Comparison of ENCODE assay signal across 27 cellular contexts in the genomic region with DNA sequence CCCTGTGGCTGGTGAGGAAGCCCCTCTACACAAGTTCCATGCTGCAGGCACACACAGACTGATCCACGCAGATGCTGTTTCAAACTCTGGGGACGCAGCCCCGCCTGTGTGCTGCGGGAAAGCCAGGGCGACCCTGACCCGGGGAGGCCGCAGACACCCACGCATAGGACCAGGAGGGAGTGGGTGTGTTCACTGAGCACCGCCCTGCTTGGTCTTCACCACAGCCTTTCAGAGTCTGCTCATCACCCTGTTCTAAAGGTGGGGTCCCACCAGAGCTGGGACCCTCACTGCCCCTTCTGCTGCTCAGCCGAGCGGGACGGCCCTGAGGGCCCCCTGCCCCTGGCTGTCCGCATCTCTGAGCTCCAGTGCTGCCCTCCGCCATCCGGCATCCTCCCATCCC. TPM values are rescaled to one million over a fixed set of nuclear protein-coding genes. Genes with fewer than 3 reads are reported as not detected.
DNase-seq lines count a peak whose midpoint lies in the region; ATAC-seq, FAIRE-seq and TF ChIP-seq lines count a peak whose summit lies in the region.
"Had no signal": no experiment of that assay in that cellular context is flagged by ENCODE, and none has a peak within 500 bp of the region (broad histone marks: within the 10 kb centered on the region; RNA-seq: fewer than 3 reads in every experiment).

No MANE protein-coding gene starts in this region.

- no peak for DNase-seq in stimulated activated naive CD8-positive, alpha-beta T cell treated with anti-CD3 and anti-CD28 coated beads, Interleukin-15, amount 100 ng/mL, for 72 hours
- no peak for DNase-seq in stimulated activated naive CD8-positive, alpha-beta T cell treated with anti-CD3 and anti-CD28 coated beads, Interleukin-15, Interleukin-2, amounts not matched to agents 100 U/mL and 50 U/mL, for 24 hours
- peak; percentile 22 for DNase-seq in kidney
- DNase-seq in activated CD4-positive, alpha-beta T cell treated with anti-CD3 and anti-CD28 coated beads for 36 hours, result no peak
- no peak for DNase-seq in medulla oblongata (ENCODE audit: extremely low spot score)
- no peak for DNase-seq in GF-D8 (lab: John Stamatoyannopoulos, UW)
- DNase-seq: Calu3; DMS153; DND-41; GM23248; HCEC 1CT; NCI-H1092 treated with DMSO at 0.1 percent for 48 hours; NCI-H1436; NCI-H1930; NCI-H2107; NCI-H446 treated with DMSO at 0.1 percent for 48 hours; NCI-H526; NCI-H82; NK-92 treated with Interleukin-12 subunit alpha and Interleukin-12 subunit beta, amount 100 ng/mL, for 24 hours; PC-9; SJCRH30 had no signal

- no peaks in the 10 kb centered on the region for H3K36me3 Mint-ChIP-seq in activated CD4-positive, alpha-beta T cell treated with anti-CD3 and anti-CD28 coated beads for 36 hours (ENCODE audit: low read depth)

- H3K36me3 ChIP-seq in kidney (ENCODE audit: control insufficient read depth in 1 of 2, insufficient read depth in 2 of 2, low read length in 2 of 2), result peaks cover 2 to 3% of the 10 kb centered on the region in 2 donors
- H3K36me3 ChIP-seq: SJCRH30 had no signal

- no peaks in the 10 kb centered on the region for H3K4me1 ChIP-seq in kidney (ENCODE audit: control insufficient read depth in 1 of 2, insufficient read depth in 1 of 2, low read depth in 1 of 2, low read length in 2 of 2)
- H3K4me1 ChIP-seq: SJCRH30 had no signal

- no peak overlapping the region for H3K9ac ChIP-seq in kidney (ENCODE audit: low read length in 2 of 2)
- H3K9ac ChIP-seq: GM23248 had no signal

- peaks cover 27% of the 10 kb centered on the region for H3K27me3 Mint-ChIP-seq in stimulated activated naive CD8-positive, alpha-beta T cell treated with anti-CD3 and anti-CD28 coated beads, Interleukin-15, amount 100 ng/mL, for 72 hours
- peaks cover 10% of the 10 kb centered on the region for H3K27me3 Mint-ChIP-seq in activated CD4-positive, alpha-beta T cell treated with anti-CD3 and anti-CD28 coated beads for 36 hours

- no peak overlapping the region for H3K27ac ChIP-seq in kidney (ENCODE audit: low read depth in 2 of 2, low read length in 2 of 2)
- H3K27ac ChIP-seq: 22Rv1, GM23248, PC-9, SJCRH30 had no signal

- FAIRE-seq in kidney (lab: Jason Lieb, UNC), result no peak

- intact Hi-C loops in kidney (cut with DNase I), result no loop called here
- intact Hi-C loops in activated CD4-positive, alpha-beta T cell treated with anti-CD3 and anti-CD28 coated beads for 36 hours (cut with DNase I, micrococcal nuclease), result no loop called here

- no peaks in the 10 kb centered on the region for H3K9me3 ChIP-seq in kidney (ENCODE audit: control insufficient read depth in 1 of 2, low read length in 2 of 2)
- H3K9me3 ChIP-seq: SJCRH30 had no signal

- peak; percentile 15 for ATAC-seq in stimulated activated naive CD8-positive, alpha-beta T cell treated with anti-CD3 and anti-CD28 coated beads, Interleukin-15, amount 100 ng/mL, for 72 hours
- ATAC-seq in stimulated activated naive CD8-positive, alpha-beta T cell treated with anti-CD3 and anti-CD28 coated beads, Interleukin-15, Interleukin-2, amounts not matched to agents 100 U/mL and 50 U/mL, for 24 hours, result no peak
- no peak for ATAC-seq in activated CD4-positive, alpha-beta T cell treated with anti-CD3 and anti-CD28 coated beads for 36 hours
- ATAC-seq: SK-N-SH treated with all-trans-retinoic acid at 6 μM for 48 hours had no signal

- CTCF ChIA-PET in activated CD4-positive, alpha-beta T cell treated with anti-CD3 and anti-CD28 coated beads for 36 hours (lab: Charles Lee), result no interaction called here

- POLR2A ChIA-PET in activated CD4-positive, alpha-beta T cell treated with anti-CD3 and anti-CD28 coated beads for 36 hours (lab: Charles Lee), result no interaction called here

- H3K27ac Mint-ChIP-seq in stimulated activated naive CD8-positive, alpha-beta T cell treated with anti-CD3 and anti-CD28 coated beads, Interleukin-15, amount 100 ng/mL, for 72 hours, result no peak overlapping the region
- H3K27ac Mint-ChIP-seq in activated CD4-positive, alpha-beta T cell treated with anti-CD3 and anti-CD28 coated beads for 36 hours, result no peak overlapping the region
- H3K27ac Mint-ChIP-seq: B cell had no signal

- H3K9me3 Mint-ChIP-seq in stimulated activated naive CD8-positive, alpha-beta T cell treated with anti-CD3 and anti-CD28 coated beads, Interleukin-15, amount 100 ng/mL, for 72 hours, result no peaks in the 10 kb centered on the region
- no peaks in the 10 kb centered on the region for H3K9me3 Mint-ChIP-seq in activated CD4-positive, alpha-beta T cell treated with anti-CD3 and anti-CD28 coated beads for 36 hours (ENCODE audit: low read depth)

- no peak overlapping the region for H3K4me3 ChIP-seq in kidney (ENCODE audit: low read length in 2 of 2)
- H3K4me3 ChIP-seq: GM23248, PC-9, SJCRH30 had no signal

- H3K4me3 Mint-ChIP-seq in stimulated activated naive CD8-positive, alpha-beta T cell treated with anti-CD3 and anti-CD28 coated beads, Interleukin-15, amount 100 ng/mL, for 72 hours, result no peak overlapping the region
- no peak overlapping the region for H3K4me3 Mint-ChIP-seq in activated CD4-positive, alpha-beta T cell treated with anti-CD3 and anti-CD28 coated beads for 36 hours
- H3K4me3 Mint-ChIP-seq: B cell had no signal

- TF ChIP-seq CTCF in kidney (IDR thresholded peaks at IDR 0.05; ENCODE audit: borderline replicate concordance, extremely low read depth, insufficient read depth), result no peak

- H3K4me1 Mint-ChIP-seq in stimulated activated naive CD8-positive, alpha-beta T cell treated with anti-CD3 and anti-CD28 coated beads, Interleukin-15, amount 100 ng/mL, for 72 hours, result no peaks in the 10 kb centered on the region
- no peaks in the 10 kb centered on the region for H3K4me1 Mint-ChIP-seq in activated CD4-positive, alpha-beta T cell treated with anti-CD3 and anti-CD28 coated beads for 36 hours
- H3K4me1 Mint-ChIP-seq: B cell had no signal

RNA-seq across cellular contexts. Expression of a gene that starts 7.5 kb away (rescaled TPM):
- total RNA-seq in kidney, result 2.1 TPM
- polyA plus RNA-seq in kidney (ENCODE audit: insufficient read depth, low read depth, low replicate concordance), result 1.9 TPM
- under 1 TPM; 0.34 to 0.35 TPM for total RNA-seq in activated CD4-positive, alpha-beta T cell treated with anti-CD3 and anti-CD28 coated beads for 36 hours

RNA-seq across cellular contexts. Expression of a gene that starts 7.6 kb away (rescaled TPM):
- 86.4 TPM for total RNA-seq in kidney
- polyA plus RNA-seq in kidney (ENCODE audit: insufficient read depth, low read depth, low replicate concordance), result 41.5 TPM
- total RNA-seq in activated CD4-positive, alpha-beta T cell treated with anti-CD3 and anti-CD28 coated beads for 36 hours, result 10 to 100 TPM; 71.8 to 93.1 TPM

RNA-seq across cellular contexts. Expression of a gene that starts 11.8 kb away (rescaled TPM):
- total RNA-seq in kidney, result 3.2 TPM
- polyA plus RNA-seq in kidney (ENCODE audit: insufficient read depth, low read depth, low replicate concordance), result 5.4 TPM
- 1 to 10 TPM; 1.4 to 2.5 TPM for total RNA-seq in activated CD4-positive, alpha-beta T cell treated with anti-CD3 and anti-CD28 coated beads for 36 hours
- total RNA-seq: Calu3, GM23248, HT-29, Right ventricle myocardium inferior, RPMI7951 had no signal
- polyA plus RNA-seq: GM23248 had no signal

RNA-seq across cellular contexts. Expression of a gene that starts 21.9 kb away (rescaled TPM):
- total RNA-seq in kidney, result 28.2 TPM
- polyA plus RNA-seq in kidney (ENCODE audit: insufficient read depth, low read depth, low replicate concordance), result 51.9 TPM
- 10 to 100 TPM; 29.4 to 45.3 TPM for total RNA-seq in activated CD4-positive, alpha-beta T cell treated with anti-CD3 and anti-CD28 coated beads for 36 hours

RNA-seq across cellular contexts. Expression of a gene that starts 22.0 kb away (rescaled TPM):
- 18.8 TPM for total RNA-seq in kidney
- 14.7 TPM for polyA plus RNA-seq in kidney (ENCODE audit: insufficient read depth, low read depth, low replicate concordance)
- total RNA-seq in activated CD4-positive, alpha-beta T cell treated with anti-CD3 and anti-CD28 coated beads for 36 hours, result 10 to 100 TPM; 30.0 to 36.6 TPM
